Comparison of ENCODE assay signal across 1 cellular context in genomic region chr4:184939978-184940377, GRCh38.
TF ChIP-seq lines count a peak whose summit lies in the region.

No MANE protein-coding gene starts in this region.

TF ChIP-seq in WTC11, 78 proteins besides CTCF, POLR2A, EP300 and RAD21 (continued from another document):
- TF ChIP-seq OVOL2 (CRISPR knock-in tag; IDR thresholded peaks at IDR 0.05; ENCODE audit: borderline replicate concordance) (no peak), JUN (CRISPR knock-in tag; IDR thresholded peaks at IDR 0.05) (no peak), FOXJ3 (CRISPR knock-in tag; IDR thresholded peaks at IDR 0.05; ENCODE audit: borderline replicate concordance) (no peak), ESRRA (CRISPR knock-in tag; IDR thresholded peaks at IDR 0.05; ENCODE audit: borderline replicate concordance) (no peak), MYBL2 (CRISPR knock-in tag; IDR thresholded peaks at IDR 0.05) (no peak), FOXK1 (CRISPR knock-in tag; IDR thresholded peaks at IDR 0.05) (no peak), IRF1 (CRISPR knock-in tag; IDR thresholded peaks at IDR 0.05) (no peak), ZSCAN18 (CRISPR knock-in tag; IDR thresholded peaks at IDR 0.05) (no peak), PREB (CRISPR knock-in tag; IDR thresholded peaks at IDR 0.05; ENCODE audit: borderline replicate concordance) (no peak), ZNF396 (CRISPR knock-in tag; IDR thresholded peaks at IDR 0.05; ENCODE audit: borderline replicate concordance) (no peak)
TF ChIP-seq in WTC11: peak in this region for 0.
